12 cellular contexts compared by ENCODE assay signal in the genomic region with DNA sequence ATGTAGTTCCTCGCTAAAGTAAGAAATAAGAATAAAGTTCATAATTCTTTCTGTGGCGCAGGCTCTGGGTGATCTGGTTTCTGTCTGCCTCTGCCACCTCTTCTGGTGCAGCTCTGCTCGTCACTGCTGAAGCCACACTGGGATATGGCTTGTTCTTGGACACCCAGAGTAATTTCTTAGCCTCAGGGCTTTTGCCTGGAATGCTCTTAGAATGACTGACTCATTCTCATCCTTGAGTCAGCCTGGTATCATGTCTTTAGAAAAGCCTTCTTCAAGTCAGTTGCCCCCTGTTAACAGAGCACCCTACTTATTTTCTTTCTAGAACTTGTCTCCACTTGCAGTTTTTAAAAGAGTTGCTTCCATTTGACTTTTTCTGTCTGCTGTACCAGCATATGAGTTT. TPM values are rescaled to one million over a fixed set of nuclear protein-coding genes. Genes with fewer than 3 reads are reported as not detected.
DNase-seq lines count a peak whose midpoint lies in the region; ATAC-seq, FAIRE-seq and TF ChIP-seq lines count a peak whose summit lies in the region.
"Had no signal": no experiment of that assay in that cellular context is flagged by ENCODE, and none has a peak within 500 bp of the region (broad histone marks: within the 10 kb centered on the region; RNA-seq: fewer than 3 reads in every experiment).

No MANE protein-coding gene starts in this region.

- H3K4me1 ChIP-seq in mesodermal cell (ENCODE audit: control insufficient read depth, insufficient read depth, low read length, poor library complexity, severe bottlenecking) (peaks cover 25% of the 10 kb centered on the region), left lung (peaks cover 7 to 20% of the 10 kb centered on the region in 2 donors)

- no peaks in the 10 kb centered on the region for H3K9me3 ChIP-seq in CD4-positive, alpha-beta T cell (ENCODE audit: control insufficient read depth, low read length)
- H3K9me3 ChIP-seq in mesodermal cell (ENCODE audit: control insufficient read depth, low read length) (no peaks in the 10 kb centered on the region), left lung (no peaks in the 10 kb centered on the region)

- H3K27me3 Mint-ChIP-seq in CD4-positive, alpha-beta T cell = no peaks in the 10 kb centered on the region
- no peaks in the 10 kb centered on the region for H3K27me3 Mint-ChIP-seq in activated naive CD8-positive, alpha-beta T cell treated with anti-CD3 and anti-CD28 coated beads, Interleukin-2, amount 10 ng/mL, durations not matched to agents 7 days and 5 days

- WGBS in mesodermal cell (ENCODE audit: insufficient coverage in 2 of 2), 2 experiments = 93 to 95% methylated on average over 3 of the region's 3 CpGs

- intact Hi-C loops in CD4-positive, alpha-beta T cell (cut with DNase I, micrococcal nuclease) = loop anchor here (5.0 to 10.0 kb wide), 2 partner anchors 61 to 1216 kb away; partner anchors contain the start of gene ZNF655 (in 1 of the 2)
- intact Hi-C loops in left lung (cut with DNase I) = no loop called here

- FAIRE-seq in HTR-8/SVneo (lab: Jason Lieb, UNC) = no peak
- FAIRE-seq: urothelium cell line had no signal

- H3K36me3 Mint-ChIP-seq in CD4-positive, alpha-beta T cell (ENCODE audit: low read depth) = peaks cover 71% of the 10 kb centered on the region
- H3K36me3 Mint-ChIP-seq in activated naive CD8-positive, alpha-beta T cell treated with anti-CD3 and anti-CD28 coated beads, Interleukin-2, amount 10 ng/mL, durations not matched to agents 7 days and 5 days = peaks cover 44% of the 10 kb centered on the region

- no peaks in the 10 kb centered on the region for H3K27me3 ChIP-seq in CD4-positive, alpha-beta T cell (ENCODE audit: control insufficient read depth, insufficient read depth, low read length)
- H3K27me3 ChIP-seq in left lung = no peaks in the 10 kb centered on the region

- POLR2A ChIA-PET in CD4-positive, alpha-beta T cell (lab: Charles Lee) = no interaction called here
- POLR2A ChIA-PET in activated naive CD8-positive, alpha-beta T cell treated with anti-CD3 and anti-CD28 coated beads, Interleukin-2, amount 10 ng/mL, durations not matched to agents 7 days and 5 days (lab: Charles Lee) = no interaction called here

- H3K27ac ChIP-seq in CD4-positive, alpha-beta T cell (ENCODE audit: low read depth, low read length) = no peak overlapping the region
- H3K27ac ChIP-seq in mesodermal cell (ENCODE audit: low read depth, low read length, severe bottlenecking) (peak overlapping the region; percentile 48), left lung (no peak overlapping the region)

- peak overlapping the region; percentile 99 for H3K4me3 Mint-ChIP-seq in CD4-positive, alpha-beta T cell
- peak overlapping the region; percentile 93 for H3K4me3 Mint-ChIP-seq in activated naive CD8-positive, alpha-beta T cell treated with anti-CD3 and anti-CD28 coated beads, Interleukin-2, amount 10 ng/mL, durations not matched to agents 7 days and 5 days

- CTCF ChIA-PET in CD4-positive, alpha-beta T cell (lab: Charles Lee) = no interaction called here

- DNase-seq in CD4-positive, alpha-beta T cell = no peak
- DNase-seq in HTR-8/SVneo (ENCODE audit: insufficient read length, low spot score) (peak; percentile 35), NCI-H446 (lab: John Stamatoyannopoulos, UW) (no peak), left lung (no peak)
- DNase-seq in activated naive CD8-positive, alpha-beta T cell treated with anti-CD3 and anti-CD28 coated beads, Interleukin-2, amount 10 ng/mL, durations not matched to agents 7 days and 5 days = no peak
- DNase-seq: GF-D8; SHP77; stimulated activated CD4-positive, alpha-beta T cell treated with anti-CD3 and anti-CD28 coated beads, Interleukin-2, amount 100 ng/mL, for 48 hours had no signal

- no peak for TF ChIP-seq CTCF in CD4-positive, alpha-beta T cell (IDR thresholded peaks at IDR 0.05)
- TF ChIP-seq CTCF in left lung (IDR thresholded peaks at IDR 0.05) = no peak

- peaks cover 57% of the 10 kb centered on the region for H3K4me1 Mint-ChIP-seq in CD4-positive, alpha-beta T cell (ENCODE audit: low read depth)
- H3K4me1 Mint-ChIP-seq in activated naive CD8-positive, alpha-beta T cell treated with anti-CD3 and anti-CD28 coated beads, Interleukin-2, amount 10 ng/mL, durations not matched to agents 7 days and 5 days = peaks cover 58% of the 10 kb centered on the region

- H3K36me3 ChIP-seq in mesodermal cell (ENCODE audit: control insufficient read depth, insufficient read depth, low read length) = peaks cover 53% of the 10 kb centered on the region
- peaks cover 0 to 54% of the 10 kb centered on the region in 2 donors for H3K36me3 ChIP-seq in left lung

- no peak overlapping the region for H3K4me3 ChIP-seq in mesodermal cell (ENCODE audit: extremely low read depth, insufficient read depth, low read length, poor library complexity, severe bottlenecking)
- H3K4me3 ChIP-seq in left lung = no peak overlapping the region

- peak overlapping the region; percentile 92 for H3K27ac Mint-ChIP-seq in CD4-positive, alpha-beta T cell
- peak overlapping the region; percentile 97 for H3K27ac Mint-ChIP-seq in activated naive CD8-positive, alpha-beta T cell treated with anti-CD3 and anti-CD28 coated beads, Interleukin-2, amount 10 ng/mL, durations not matched to agents 7 days and 5 days

- H3K9me3 Mint-ChIP-seq in CD4-positive, alpha-beta T cell = no peaks in the 10 kb centered on the region
- no peaks in the 10 kb centered on the region for H3K9me3 Mint-ChIP-seq in activated naive CD8-positive, alpha-beta T cell treated with anti-CD3 and anti-CD28 coated beads, Interleukin-2, amount 10 ng/mL, durations not matched to agents 7 days and 5 days

- ATAC-seq in CD4-positive, alpha-beta T cell (ENCODE audit: poor library complexity) = no peak
- no peak for ATAC-seq in activated naive CD8-positive, alpha-beta T cell treated with anti-CD3 and anti-CD28 coated beads, Interleukin-2, amount 10 ng/mL, durations not matched to agents 7 days and 5 days (ENCODE audit: low read depth)
- ATAC-seq in GM18907 (IDR thresholded peaks at IDR 0.05; ENCODE audit: unreplicated experiment) = no peak
- no peak for ATAC-seq in GM19328 (IDR thresholded peaks at IDR 0.05; ENCODE audit: unreplicated experiment)
- no peak for ATAC-seq in left lung

RNA-seq across cellular contexts. Expression of gene ZSCAN25, which starts 2.0 kb away (rescaled TPM):
- 10 to 100 TPM; 41.5 to 44.2 TPM for total RNA-seq in CD4-positive, alpha-beta T cell
- total RNA-seq in activated naive CD8-positive, alpha-beta T cell treated with anti-CD3 and anti-CD28 coated beads, Interleukin-2, amount 10 ng/mL, durations not matched to agents 7 days and 5 days = 10 to 100 TPM; 35.5 to 42.5 TPM
- polyA plus RNA-seq in mesodermal cell (2013, experiment 1 of 2) = 7.3 TPM
- 7.6 TPM for polyA plus RNA-seq in mesodermal cell (2013, experiment 2 of 2)
- 10 to 100 TPM; 15.3 to 17.5 TPM for total RNA-seq in left lung

RNA-seq across cellular contexts. Expression of gene TMEM225B, which starts 20.7 kb away (rescaled TPM):
- 1 to 10 TPM; 1.0 TPM for total RNA-seq in CD4-positive, alpha-beta T cell
- 1 to 10 TPM; 1.2 to 2.3 TPM for total RNA-seq in activated naive CD8-positive, alpha-beta T cell treated with anti-CD3 and anti-CD28 coated beads, Interleukin-2, amount 10 ng/mL, durations not matched to agents 7 days and 5 days
- 1.5 TPM for polyA plus RNA-seq in mesodermal cell (2013, experiment 1 of 2)
- 1.4 TPM for polyA plus RNA-seq in mesodermal cell (2013, experiment 2 of 2)
- under 1 TPM; 0.60 to 0.93 TPM for total RNA-seq in left lung

Comparison
In these comparisons a context has a peak if more than half of its experiments do, and no peak if none do; other contexts are left out.
1. intact Hi-C loops: an anchor here in CD4-positive, alpha-beta T cell (5.0 to 10.0 kb wide); none called in left lung.